In the genomic region with DNA sequence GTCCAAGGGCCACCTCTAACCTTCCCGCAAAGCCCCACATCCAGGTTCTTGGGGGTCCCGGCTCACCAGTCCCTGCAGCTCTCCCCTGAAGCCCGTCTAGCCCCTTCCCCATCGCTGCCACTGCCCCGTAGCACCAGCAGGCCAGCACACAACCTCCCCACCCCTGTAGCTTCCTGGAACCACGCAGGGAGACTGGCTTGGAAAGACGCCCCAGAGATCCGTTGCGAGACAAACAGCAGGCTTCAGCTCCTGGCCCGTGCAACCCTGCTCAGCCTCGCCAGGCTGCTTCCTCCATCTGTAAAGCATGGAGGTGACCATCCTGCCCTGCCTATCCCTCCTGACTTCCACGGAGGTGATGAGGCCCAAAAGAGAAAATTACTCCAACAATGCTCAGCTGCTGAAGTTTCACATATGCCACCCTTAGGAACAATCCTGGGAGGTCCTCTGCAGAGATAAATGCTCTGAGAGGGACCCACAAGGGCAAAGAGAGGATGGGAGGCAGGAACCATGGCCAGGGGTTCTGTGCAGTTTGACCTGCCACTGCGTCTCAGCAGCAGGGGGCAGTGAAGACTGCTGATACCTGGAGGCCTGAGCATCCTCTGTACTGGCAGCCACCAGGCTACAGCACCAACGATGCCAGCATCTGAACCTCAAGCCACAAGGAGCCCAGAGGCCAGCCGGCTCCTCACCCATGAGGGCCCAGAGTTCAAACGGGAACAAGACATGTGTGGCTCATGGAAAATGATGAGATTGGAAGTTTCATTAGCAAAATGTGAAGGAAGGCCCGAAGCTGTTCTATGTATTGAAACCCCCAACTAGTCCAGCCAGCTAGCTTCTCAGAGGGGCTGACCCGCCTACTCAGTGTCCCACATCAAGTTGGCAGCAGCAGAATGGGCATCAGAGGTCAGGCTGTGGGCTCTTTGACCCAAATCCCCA, we compare ENCODE assay signal across 8 cellular contexts. TPM values are rescaled to one million over a fixed set of nuclear protein-coding genes. Genes with fewer than 3 reads are reported as not detected.
DNase-seq lines count a peak whose midpoint lies in the region; ATAC-seq, FAIRE-seq and TF ChIP-seq lines count a peak whose summit lies in the region.

No MANE protein-coding gene starts in this region.

- H3K4me1 Mint-ChIP-seq in activated CD8-positive, alpha-beta memory T cell treated with anti-CD3 and anti-CD28 coated beads, Interleukin-2, amount 10 ng/mL, durations not matched to agents 7 days and 5 days, result peaks cover 42% of the 10 kb centered on the region

- no peak for TF ChIP-seq POLR2A in GM12892 (IDR thresholded peaks at IDR 0.05; ENCODE audit: low read depth, low read length)

- no peak overlapping the region for H3K4me3 Mint-ChIP-seq in activated CD8-positive, alpha-beta memory T cell treated with anti-CD3 and anti-CD28 coated beads, Interleukin-2, amount 10 ng/mL, durations not matched to agents 7 days and 5 days

- CTCF ChIA-PET in activated CD8-positive, alpha-beta memory T cell treated with anti-CD3 and anti-CD28 coated beads, Interleukin-2, amount 10 ng/mL, durations not matched to agents 7 days and 5 days (lab: Charles Lee), result interaction anchor here (1.7 kb wide), 1 partner anchor 38 kb away, joined by 3 read pairs; a partner anchor contains a TSS

- no peaks in the 10 kb centered on the region for H3K27me3 Mint-ChIP-seq in activated CD8-positive, alpha-beta memory T cell treated with anti-CD3 and anti-CD28 coated beads, Interleukin-2, amount 10 ng/mL, durations not matched to agents 7 days and 5 days

- FAIRE-seq in GM12892 (lab: Jason Lieb, UNC), result no peak

- ATAC-seq in activated CD8-positive, alpha-beta memory T cell treated with anti-CD3 and anti-CD28 coated beads, Interleukin-2, amount 10 ng/mL, durations not matched to agents 7 days and 5 days, result peak; percentile 41
- ATAC-seq in HG03095 (IDR thresholded peaks at IDR 0.05; ENCODE audit: unreplicated experiment) (no peak), HG03139 (IDR thresholded peaks at IDR 0.05; ENCODE audit: unreplicated experiment) (no peak)

- H3K9me3 Mint-ChIP-seq in activated CD8-positive, alpha-beta memory T cell treated with anti-CD3 and anti-CD28 coated beads, Interleukin-2, amount 10 ng/mL, durations not matched to agents 7 days and 5 days (ENCODE audit: low read depth), result no peaks in the 10 kb centered on the region

- H3K27ac Mint-ChIP-seq in activated CD8-positive, alpha-beta memory T cell treated with anti-CD3 and anti-CD28 coated beads, Interleukin-2, amount 10 ng/mL, durations not matched to agents 7 days and 5 days, result peak overlapping the region; percentile 65

- peak; percentile 17 to 26 for DNase-seq in activated CD8-positive, alpha-beta memory T cell treated with anti-CD3 and anti-CD28 coated beads for 1 hour (ENCODE audit: extremely low read depth in 1 of 2, low read depth in 1 of 2)
- DNase-seq in activated CD8-positive, alpha-beta memory T cell treated with anti-CD3 and anti-CD28 coated beads, Interleukin-2, amount 50 U/mL, for 48 hours, result no peak
- DNase-seq in activated CD8-positive, alpha-beta memory T cell treated with anti-CD3 and anti-CD28 coated beads, Interleukin-2, amount 10 ng/mL, durations not matched to agents 7 days and 5 days, result peak; percentile 54
- peak; percentile 58 for DNase-seq in iPS-NIHi7 (ENCODE audit: extremely low spot score)
- peak; percentile 44 for DNase-seq in stimulated activated naive CD4-positive, alpha-beta T cell treated with Interleukin-2 at 50 U/mL for 16 hours (lab: John Stamatoyannopoulos, UW)
- no peak for DNase-seq in GM12892 (ENCODE audit: insufficient read length)

- peaks cover 9% of the 10 kb centered on the region for H3K36me3 Mint-ChIP-seq in activated CD8-positive, alpha-beta memory T cell treated with anti-CD3 and anti-CD28 coated beads, Interleukin-2, amount 10 ng/mL, durations not matched to agents 7 days and 5 days

RNA-seq across cellular contexts. Expression of a gene that starts 16.1 kb away (rescaled TPM):
- 10 to 100 TPM; 27.8 TPM for total RNA-seq in activated CD8-positive, alpha-beta memory T cell treated with anti-CD3 and anti-CD28 coated beads, Interleukin-2, amount 10 ng/mL, durations not matched to agents 7 days and 5 days
- polyA plus RNA-seq in GM12892 (2012; ENCODE audit: missing spikeins), result 6.5 TPM

RNA-seq across cellular contexts. Expression of a gene that starts 25.0 kb away (rescaled TPM):
- total RNA-seq in activated CD8-positive, alpha-beta memory T cell treated with anti-CD3 and anti-CD28 coated beads, Interleukin-2, amount 10 ng/mL, durations not matched to agents 7 days and 5 days, result not detected
- polyA plus RNA-seq in GM12892 (2012; ENCODE audit: missing spikeins), result not detected

RNA-seq across cellular contexts. Expression of a gene that starts 38.3 kb away (rescaled TPM):
- 10 to 100 TPM; 19.8 to 21.4 TPM for total RNA-seq in activated CD8-positive, alpha-beta memory T cell treated with anti-CD3 and anti-CD28 coated beads, Interleukin-2, amount 10 ng/mL, durations not matched to agents 7 days and 5 days
- 5.7 TPM for polyA plus RNA-seq in GM12892 (2012; ENCODE audit: missing spikeins)

RNA-seq across cellular contexts. Expression of a gene that starts 44.0 kb away (rescaled TPM):
- not detected for total RNA-seq in activated CD8-positive, alpha-beta memory T cell treated with anti-CD3 and anti-CD28 coated beads, Interleukin-2, amount 10 ng/mL, durations not matched to agents 7 days and 5 days
- polyA plus RNA-seq in GM12892 (2012; ENCODE audit: missing spikeins), result not detected

Comparison
In these comparisons a context has a peak if more than half of its experiments do, and no peak if none do; other contexts are left out.
1. DNase-seq: peak in activated CD8-positive, alpha-beta memory T cell treated with anti-CD3 and anti-CD28 coated beads for 1 hour (2 of 2), activated CD8-positive, alpha-beta memory T cell treated with anti-CD3 and anti-CD28 coated beads, Interleukin-2, amount 10 ng/mL, durations not matched to agents 7 days and 5 days (single experiment), iPS-NIHi7 (single experiment) and stimulated activated naive CD4-positive, alpha-beta T cell treated with Interleukin-2 at 50 U/mL for 16 hours (single experiment); none in activated CD8-positive, alpha-beta memory T cell treated with anti-CD3 and anti-CD28 coated beads, Interleukin-2, amount 50 U/mL, for 48 hours (single experiment) and GM12892 (single experiment).